8 cellular contexts compared by ENCODE assay signal in the genomic region with DNA sequence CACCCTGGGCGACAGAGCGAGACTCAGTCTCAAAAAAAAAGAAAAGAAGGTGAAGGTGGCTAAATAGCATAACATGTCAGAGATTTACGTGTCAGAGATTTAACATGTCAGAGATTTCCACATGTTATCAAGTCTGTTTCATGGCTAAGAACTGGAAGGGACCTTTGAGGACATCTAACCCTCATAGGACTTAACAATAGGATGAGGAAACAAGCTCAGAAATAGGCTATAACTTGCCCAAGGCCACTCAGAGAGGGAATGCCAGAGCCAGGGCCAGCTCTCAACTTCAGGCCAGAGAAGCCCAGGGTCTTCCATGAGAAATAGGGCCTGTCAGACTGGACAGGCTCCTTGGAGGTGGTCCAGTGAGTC.
A peak's percentile ranks its signal among the peaks of the same experiment; 100 is the strongest.
DNase-seq lines count a peak whose midpoint lies in the region; ATAC-seq and TF ChIP-seq lines count a peak whose summit lies in the region.

No MANE protein-coding gene starts in this region.

- H3K4me1 ChIP-seq in effector memory CD4-positive, alpha-beta T cell (ENCODE audit: control insufficient read depth, insufficient read depth, low read length, poor library complexity, severe bottlenecking) = peaks cover 9% of the 10 kb centered on the region

- H3K4me1 Mint-ChIP-seq in nephron = peaks cover 5% of the 10 kb centered on the region

- H3K9me3 ChIP-seq in effector memory CD4-positive, alpha-beta T cell (ENCODE audit: control insufficient read depth, low read length) = no peaks in the 10 kb centered on the region

- H3K27ac Mint-ChIP-seq in nephron = peak overlapping the region; percentile 67 to 90 (median 87)

- H3K4me3 Mint-ChIP-seq in nephron = peak overlapping the region; percentile 75 to 83 (median 81)

- TF ChIP-seq CTCF in LNCaP clone FGC (IDR thresholded peaks at IDR 0.05; ENCODE audit: control insufficient read depth, extremely low read depth, insufficient read depth) = no peak
- TF ChIP-seq CTCF in nephron (IDR thresholded peaks at IDR 0.05; ENCODE audit: unreplicated experiment in 3 of 3) = no peak

- H3K4me3 ChIP-seq in LNCaP clone FGC (ENCODE audit: low read depth, low read length) = peak overlapping the region; percentile 59
- H3K4me3 ChIP-seq in effector memory CD4-positive, alpha-beta T cell (ENCODE audit: insufficient read depth, low read depth, low read length, poor library complexity, severe bottlenecking) = peak overlapping the region; percentile 53

- no peaks in the 10 kb centered on the region for H3K27me3 ChIP-seq in effector memory CD4-positive, alpha-beta T cell (replicated peaks; ENCODE audit: control insufficient read depth, insufficient read depth, low read length, poor library complexity, severe bottlenecking)

- no peaks in the 10 kb centered on the region for H3K9me3 Mint-ChIP-seq in nephron

- H3K27me3 Mint-ChIP-seq in nephron (ENCODE audit: low read depth) = no peaks in the 10 kb centered on the region

- no peaks in the 10 kb centered on the region for H3K36me3 ChIP-seq in effector memory CD4-positive, alpha-beta T cell (ENCODE audit: control insufficient read depth, insufficient read depth, low read length)

- no peaks in the 10 kb centered on the region for H3K36me3 Mint-ChIP-seq in nephron (ENCODE audit: low read depth)

- ATAC-seq in GM18861 (IDR thresholded peaks at IDR 0.05; ENCODE audit: unreplicated experiment) (peak; percentile 5), GM18858 (IDR thresholded peaks at IDR 0.05; ENCODE audit: unreplicated experiment) (no peak)

- DNase-seq in LNCaP clone FGC (ENCODE audit: low read depth) (no peak), NCI-H1092 treated with DMSO at 0.1 percent for 48 hours (lab: John Stamatoyannopoulos, UW) (no peak), SKM-1 (lab: John Stamatoyannopoulos, UW; ENCODE audit: unreplicated experiment) (no peak), kidney glomerular epithelial cell (lab: John Stamatoyannopoulos, UW) (no peak)
- DNase-seq in effector memory CD4-positive, alpha-beta T cell = no peak

- H3K27ac ChIP-seq in effector memory CD4-positive, alpha-beta T cell (ENCODE audit: insufficient read depth, low read length, poor library complexity, severe bottlenecking) = peak overlapping the region; percentile 56
